Comparison of ENCODE assay signal across 21 cellular contexts in genomic region chr1:205949753-205950152, GRCh38. TPM values are rescaled to one million over a fixed set of nuclear protein-coding genes. Genes with fewer than 3 reads are reported as not detected.
"Had no signal": no experiment of that assay in that cellular context is flagged by ENCODE, and none has a peak within 500 bp of the region (broad histone marks: within the 10 kb centered on the region; RNA-seq: fewer than 3 reads in every experiment).

No MANE protein-coding gene starts in this region.

- H3K4me1 ChIP-seq: sigmoid colon, spleen had no signal

- DNase-seq: activated CD4-positive, alpha-beta memory T cell treated with anti-CD3 and anti-CD28 coated beads, Interleukin-2, amount 10 ng/mL, durations not matched to agents 7 days and 5 days; activated CD4-positive, alpha-beta T cell treated with anti-CD3 and anti-CD28 coated beads for 48 hours; activated CD4-positive, CD25-positive, alpha-beta regulatory T cell; activated CD8-positive, alpha-beta memory T cell treated with anti-CD3 and anti-CD28 coated beads, Interleukin-2, amount 10 ng/mL, durations not matched to agents 7 days and 5 days; endodermal cell; erythroblast; mesenchymal stem cell; spleen; stimulated activated CD4-positive, alpha-beta T cell treated with anti-CD3 and anti-CD28 coated beads, Interleukin-4, amount 100 ng/mL, for 4 hours; T-helper 1 cell; T-helper 9 cell had no signal

- H3K4me3 ChIP-seq: cardiac muscle cell, dorsolateral prefrontal cortex, mucosa of descending colon, sigmoid colon, spleen had no signal

- H3K9me3 ChIP-seq: mucosa of descending colon, neutrophil, sigmoid colon, spleen had no signal

- H3K27me3 ChIP-seq: cardiac muscle cell, sigmoid colon had no signal

- H3K36me3 ChIP-seq: cardiac muscle cell, neutrophil, sigmoid colon, spleen had no signal

- H3K27ac ChIP-seq: cardiac muscle cell, neutrophil had no signal

- ATAC-seq: activated CD8-positive, alpha-beta memory T cell treated with anti-CD3 and anti-CD28 coated beads, Interleukin-2, amount 10 ng/mL, durations not matched to agents 7 days and 5 days; naive thymus-derived CD8-positive, alpha-beta T cell; stimulated activated memory B cell treated with anti-CD40 and anti-IgM and Interleukin-4, amounts not matched to agents 10 μg/mL and 1 μg/mL and 100 μg/mL, for 72 hours had no signal

RNA-seq across cellular contexts. Expression of gene SLC26A9, which starts 6.5 kb away (rescaled TPM):
- total RNA-seq: activated CD4-positive, alpha-beta memory T cell treated with anti-CD3 and anti-CD28 coated beads, Interleukin-2, amount 10 ng/mL, durations not matched to agents 7 days and 5 days; activated CD8-positive, alpha-beta memory T cell treated with anti-CD3 and anti-CD28 coated beads, Interleukin-2, amount 10 ng/mL, durations not matched to agents 7 days and 5 days; frontal cortex; kidney epithelial cell; liver; mucosa of descending colon; naive thymus-derived CD8-positive, alpha-beta T cell; sigmoid colon; spleen had no signal
- polyA plus RNA-seq: liver; naive thymus-derived CD8-positive, alpha-beta T cell had no signal

RNA-seq across cellular contexts. Expression of gene RAB7B, which starts 53.4 kb away (rescaled TPM):
- total RNA-seq: activated CD4-positive, alpha-beta memory T cell treated with anti-CD3 and anti-CD28 coated beads, Interleukin-2, amount 10 ng/mL, durations not matched to agents 7 days and 5 days; activated CD8-positive, alpha-beta memory T cell treated with anti-CD3 and anti-CD28 coated beads, Interleukin-2, amount 10 ng/mL, durations not matched to agents 7 days and 5 days; endodermal cell; naive thymus-derived CD8-positive, alpha-beta T cell had no signal
- polyA plus RNA-seq: naive thymus-derived CD8-positive, alpha-beta T cell had no signal
